18 cellular contexts compared by ENCODE assay signal in the genomic region with DNA sequence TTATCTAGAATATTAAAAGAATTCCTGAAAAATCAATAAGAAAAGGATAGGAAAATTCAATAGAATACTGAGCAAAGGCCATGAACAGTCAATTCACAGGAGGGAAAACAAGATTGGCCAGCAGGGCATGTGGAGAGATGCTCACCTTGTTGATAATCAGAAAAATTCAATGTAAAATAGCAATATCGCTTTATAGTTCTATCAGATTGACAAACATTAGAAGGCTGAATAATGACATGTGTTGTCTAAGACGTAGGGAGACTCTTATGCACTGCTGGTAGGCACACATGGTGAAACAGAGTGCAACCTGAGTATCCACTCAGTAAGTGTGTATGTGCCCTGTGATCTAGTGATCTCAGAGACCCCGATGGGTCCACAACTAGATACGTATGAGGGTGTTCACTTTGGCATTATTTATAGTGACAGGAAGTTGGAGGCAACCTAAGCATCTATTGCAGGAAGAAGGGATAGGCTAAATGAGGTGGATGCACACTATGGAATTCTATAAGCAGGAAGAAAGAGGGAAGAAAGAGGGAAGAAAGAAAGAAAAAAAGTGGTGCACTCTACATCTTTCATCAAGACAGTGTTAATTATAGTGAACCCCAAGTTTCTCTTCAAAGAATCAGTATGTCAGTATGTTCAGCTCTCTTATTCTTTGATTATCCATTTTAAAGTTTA. TPM values are rescaled to one million over a fixed set of nuclear protein-coding genes. Genes with fewer than 3 reads are reported as not detected.
"Had no signal": no experiment of that assay in that cellular context is flagged by ENCODE, and none has a peak within 500 bp of the region (broad histone marks: within the 10 kb centered on the region; RNA-seq: fewer than 3 reads in every experiment).

No MANE protein-coding gene starts in this region.

- H3K27me3 Mint-ChIP-seq: activated naive CD4-positive, alpha-beta T cell treated with anti-CD3 and anti-CD28 coated beads, Interleukin-2, amount 50 U/mL, for 24 hours had no signal

- H3K36me3 Mint-ChIP-seq: activated naive CD4-positive, alpha-beta T cell treated with anti-CD3 and anti-CD28 coated beads, Interleukin-2, amount 50 U/mL, for 24 hours; type B pancreatic cell had no signal

- DNase-seq: activated CD4-positive, alpha-beta T cell treated with anti-CD3 and anti-CD28 coated beads for 1 hour; activated CD4-positive, alpha-beta T cell treated with anti-CD3 and anti-CD28 coated beads, Interleukin-2, amount 50 U/mL, for 4 hours; brain microvascular endothelial cell; cortex of kidney; effector CD4-positive, alpha-beta T cell; hippocampal formation; ovary; spleen; T-helper 1 cell had no signal

- H3K4me3 ChIP-seq: ovary, spleen, suprapubic skin had no signal

- H3K9me3 Mint-ChIP-seq: activated naive CD4-positive, alpha-beta T cell treated with anti-CD3 and anti-CD28 coated beads, Interleukin-2, amount 50 U/mL, for 24 hours; neural crest cell; type B pancreatic cell had no signal

- H3K27ac ChIP-seq: brain microvascular endothelial cell, ovary, spleen, suprapubic skin had no signal

- H3K27me3 ChIP-seq: brain microvascular endothelial cell, ovary, spleen, suprapubic skin had no signal

- ATAC-seq: sciatic nerve had no signal

- H3K36me3 ChIP-seq: brain microvascular endothelial cell, ovary, spleen, suprapubic skin had no signal

- H3K4me3 Mint-ChIP-seq: activated naive CD4-positive, alpha-beta T cell treated with anti-CD3 and anti-CD28 coated beads, Interleukin-2, amount 50 U/mL, for 24 hours; neural crest cell; stimulated activated naive CD8-positive, alpha-beta T cell treated with anti-CD3 and anti-CD28 coated beads, Interleukin-15, Interleukin-2, amounts not matched to agents 100 ng/mL and 50 ng/mL, for 24 hours; type B pancreatic cell had no signal

- H3K9me3 ChIP-seq: ovary, suprapubic skin had no signal

- H3K27ac Mint-ChIP-seq: activated T-helper 2 cell treated with anti-CD3 and anti-CD28 coated beads, Interferon-gamma antibody, Interleukin-2, Interleukin-4, amounts not matched to agents 10 μg/mL and 5 μg/mL and 100 μg/mL, durations not matched to agents 14 hours and 24 hours and 36 hours; stimulated activated naive CD8-positive, alpha-beta T cell treated with anti-CD3 and anti-CD28 coated beads, Interleukin-15, Interleukin-2, amounts not matched to agents 100 ng/mL and 50 ng/mL, for 24 hours; type B pancreatic cell had no signal

RNA-seq across cellular contexts. Expression of gene ANKRD33, which starts 3.8 kb away (rescaled TPM):
- total RNA-seq: activated T-helper 2 cell treated with anti-CD3 and anti-CD28 coated beads, Interferon-gamma antibody, Interleukin-2, Interleukin-4, amounts not matched to agents 10 μg/mL and 5 μg/mL and 100 μg/mL, durations not matched to agents 14 hours and 24 hours and 36 hours; kidney epithelial cell; liver; neural crest cell; ovary; spleen; suprapubic skin had no signal
- polyA plus RNA-seq: liver, ovary, spleen had no signal

RNA-seq across cellular contexts. Expression of gene ACVRL1, which starts 23.2 kb away (rescaled TPM):
- total RNA-seq: activated T-helper 2 cell treated with anti-CD3 and anti-CD28 coated beads, Interferon-gamma antibody, Interleukin-2, Interleukin-4, amounts not matched to agents 10 μg/mL and 5 μg/mL and 100 μg/mL, durations not matched to agents 14 hours and 24 hours and 36 hours had no signal
